ENCODE assay signal across 1 cellular context in genomic region chr1:2193514-2194251, GRCh38.
TF ChIP-seq lines count a peak whose summit lies in the region.

No MANE protein-coding gene starts in this region.

TF ChIP-seq in H1, 55 proteins besides CTCF, POLR2A, EP300 and RAD21:
- TF ChIP-seq CEBPB (IDR thresholded peaks at IDR 0.05; ENCODE audit: low read depth, low read length) (no peak), PHF8 (conservative IDR thresholded peaks at IDR 0.05; ENCODE audit: low read depth, low read length) (no peak), POU5F1 (IDR thresholded peaks at IDR 0.05; ENCODE audit: low read depth, low read length) (no peak), GABPA (IDR thresholded peaks at IDR 0.05; ENCODE audit: borderline replicate concordance, insufficient read depth, low read length) (0 out of 2 replicates have a peak, but pooled peaks have one; percentile 42), SIN3A (conservative IDR thresholded peaks at IDR 0.05 in 1 of 2, IDR thresholded peaks at IDR 0.05 in 1 of 2; ENCODE audit: low read depth in 1 of 2, low read length in 2 of 2) (no peak), E2F6 (IDR thresholded peaks at IDR 0.05) (0 out of 2 replicates have a peak, but pooled peaks have one; percentile 14)
